16 cellular contexts compared by ENCODE assay signal in genomic region chr10:103610921-103611511, GRCh38.
"Had no signal": no experiment of that assay in that cellular context is flagged by ENCODE, and none has a peak within 500 bp of the region (broad histone marks: within the 10 kb centered on the region; RNA-seq: fewer than 3 reads in every experiment).

No MANE protein-coding gene starts in this region.

- H3K36me3 Mint-ChIP-seq: activated naive CD4-positive, alpha-beta T cell treated with anti-CD3 and anti-CD28 coated beads, Interleukin-2, amount 50 U/mL, for 24 hours had no signal

- H3K4me1 Mint-ChIP-seq: activated naive CD4-positive, alpha-beta T cell treated with anti-CD3 and anti-CD28 coated beads, Interleukin-2, amount 50 U/mL, for 24 hours had no signal

- H3K27ac ChIP-seq: adrenal gland, epithelial cell of prostate, left lung, neutrophil, WERI-Rb-1 had no signal

- H3K4me3 Mint-ChIP-seq: activated naive CD4-positive, alpha-beta T cell treated with anti-CD3 and anti-CD28 coated beads, Interleukin-2, amount 50 U/mL, for 24 hours; effector memory CD8-positive, alpha-beta T cell; stimulated activated memory B cell treated with anti-CD40 and anti-IgM and Interleukin-4, amounts not matched to agents 10 μg/mL and 1 μg/mL and 100 μg/mL, for 72 hours had no signal

- H3K4me3 ChIP-seq: adrenal gland, left lung had no signal

- H3K36me3 ChIP-seq: neutrophil, WERI-Rb-1 had no signal

- DNase-seq: activated CD4-positive, alpha-beta T cell treated with anti-CD3 and anti-CD28 coated beads, Interleukin-2, amount 50 U/mL, for 4 hours; activated gamma-delta T cell; adrenal gland; dermis blood vessel endothelial cell; effector memory CD8-positive, alpha-beta T cell; foreskin melanocyte; kidney; left lung; mammary epithelial cell; small intestine; stimulated activated CD4-positive, alpha-beta T cell treated with anti-CD3 and anti-CD28 coated beads, Interleukin-4, amount 100 ng/mL, for 1 hour; WERI-Rb-1 had no signal

- H3K27me3 ChIP-seq: adrenal gland, left lung, neutrophil had no signal

- H3K9me3 ChIP-seq: adrenal gland, left lung, neutrophil had no signal

- H3K9me3 Mint-ChIP-seq: activated naive CD4-positive, alpha-beta T cell treated with anti-CD3 and anti-CD28 coated beads, Interleukin-2, amount 50 U/mL, for 24 hours; effector memory CD8-positive, alpha-beta T cell; stimulated activated memory B cell treated with anti-CD40 and anti-IgM and Interleukin-4, amounts not matched to agents 10 μg/mL and 1 μg/mL and 100 μg/mL, for 72 hours had no signal

- H3K27ac Mint-ChIP-seq: activated naive CD4-positive, alpha-beta T cell treated with anti-CD3 and anti-CD28 coated beads, Interleukin-2, amount 50 U/mL, for 24 hours; effector memory CD8-positive, alpha-beta T cell; stimulated activated memory B cell treated with anti-CD40 and anti-IgM and Interleukin-4, amounts not matched to agents 10 μg/mL and 1 μg/mL and 100 μg/mL, for 72 hours had no signal

- H3K27me3 Mint-ChIP-seq: activated naive CD4-positive, alpha-beta T cell treated with anti-CD3 and anti-CD28 coated beads, Interleukin-2, amount 50 U/mL, for 24 hours; effector memory CD8-positive, alpha-beta T cell; stimulated activated memory B cell treated with anti-CD40 and anti-IgM and Interleukin-4, amounts not matched to agents 10 μg/mL and 1 μg/mL and 100 μg/mL, for 72 hours had no signal

- ATAC-seq: effector memory CD8-positive, alpha-beta T cell; left lung; stimulated activated memory B cell treated with anti-CD40 and anti-IgM and Interleukin-4, amounts not matched to agents 10 μg/mL and 1 μg/mL and 100 μg/mL, for 72 hours had no signal
